10 cellular contexts compared by ENCODE assay signal in the genomic region with DNA sequence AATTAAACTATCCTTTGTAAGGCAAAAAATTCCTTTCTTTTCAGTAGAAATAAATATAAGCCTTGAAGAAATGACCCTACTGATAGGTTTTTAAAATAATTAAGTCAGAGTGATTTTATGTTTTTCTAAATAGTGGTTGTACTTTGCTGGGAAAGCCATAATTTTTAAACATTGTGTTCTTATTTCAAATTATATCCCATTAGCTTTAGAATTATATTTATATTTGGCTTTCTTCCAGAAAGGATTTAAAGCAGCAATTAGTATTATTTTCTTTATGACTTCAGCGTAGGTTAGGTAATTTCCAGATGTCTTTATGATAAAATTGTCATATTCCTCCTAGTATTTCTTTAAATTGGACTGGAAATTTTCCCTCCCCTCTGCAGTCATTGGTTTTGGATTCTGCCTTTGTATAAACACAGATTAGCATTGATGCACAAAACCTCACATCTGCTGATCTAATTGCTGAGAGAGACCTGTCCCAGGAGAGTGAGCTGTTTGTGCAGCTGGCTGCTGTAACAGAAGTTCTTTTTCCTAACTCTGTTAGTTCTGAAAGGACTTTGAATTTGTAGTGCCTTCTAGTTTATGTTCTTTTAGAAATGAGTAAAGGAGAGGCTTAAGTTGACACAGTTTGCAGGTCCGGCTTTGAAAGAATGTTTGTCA. TPM values are rescaled to one million over a fixed set of nuclear protein-coding genes. Genes with fewer than 3 reads are reported as not detected.
DNase-seq lines count a peak whose midpoint lies in the region; ATAC-seq and TF ChIP-seq lines count a peak whose summit lies in the region.
"Had no signal": no experiment of that assay in that cellular context is flagged by ENCODE, and none has a peak within 500 bp of the region (broad histone marks: within the 10 kb centered on the region; RNA-seq: fewer than 3 reads in every experiment).

No MANE protein-coding gene starts in this region.

- BruUV-seq in OCI-LY7 (replicated peaks; lab: Mats Ljungman, UMichigan): TSS peak; percentile 22

- H3K4me2 ChIP-seq in OCI-LY7 (ENCODE audit: low read length): no peak overlapping the region

- peaks cover 6% of the 10 kb centered on the region for H3K4me1 Mint-ChIP-seq in activated T-cell treated with anti-CD3 and anti-CD28 coated beads, Interleukin-2, amount 50 U/mL, for 72 hours (ENCODE audit: low read depth)
- H3K4me1 Mint-ChIP-seq in type B pancreatic cell (ENCODE audit: unreplicated experiment): peaks cover 22% of the 10 kb centered on the region
- no peaks in the 10 kb centered on the region for H3K4me1 Mint-ChIP-seq in activated naive CD8-positive, alpha-beta T cell treated with anti-CD3 and anti-CD28 coated beads, Interleukin-2, amount 50 U/mL, for 24 hours
- H3K4me1 Mint-ChIP-seq: activated naive CD8-positive, alpha-beta T cell treated with anti-CD3 and anti-CD28 coated beads for 36 hours had no signal

- no peak for ATAC-seq in activated T-cell treated with anti-CD3 and anti-CD28 coated beads, Interleukin-2, amount 50 U/mL, for 72 hours (replicated peaks in 1 of 2)
- ATAC-seq in activated naive CD8-positive, alpha-beta T cell treated with anti-CD3 and anti-CD28 coated beads, Interleukin-2, amount 50 U/mL, for 24 hours: no peak
- no peak for ATAC-seq in GM21737 (IDR thresholded peaks at IDR 0.05; ENCODE audit: unreplicated experiment)

- CTCF ChIA-PET in OCI-LY7 (lab: Charles Lee; ENCODE audit: unreplicated experiment): no interaction called here

- H3K27ac Mint-ChIP-seq in activated T-cell treated with anti-CD3 and anti-CD28 coated beads, Interleukin-2, amount 50 U/mL, for 72 hours: peak overlapping the region; percentile 78
- H3K27ac Mint-ChIP-seq in type B pancreatic cell: peak overlapping the region; percentile 52
- H3K27ac Mint-ChIP-seq in activated naive CD8-positive, alpha-beta T cell treated with anti-CD3 and anti-CD28 coated beads, Interleukin-2, amount 50 U/mL, for 24 hours: no peak overlapping the region
- H3K27ac Mint-ChIP-seq: activated naive CD8-positive, alpha-beta T cell treated with anti-CD3 and anti-CD28 coated beads for 36 hours had no signal

- H3K27ac ChIP-seq in OCI-LY7 (ENCODE audit: low read depth, low read length, poor library complexity, severe bottlenecking): no peak overlapping the region
- H3K27ac ChIP-seq: neutrophil had no signal

- H2AFZ ChIP-seq in OCI-LY7 (ENCODE audit: low read length): no peak overlapping the region

- H3K4me1 ChIP-seq in OCI-LY7 (ENCODE audit: insufficient read depth, low read length, poor library complexity, severe bottlenecking): no peaks in the 10 kb centered on the region

- H3K9me2 ChIP-seq in OCI-LY7 (ENCODE audit: insufficient read depth, low read length): no peaks in the 10 kb centered on the region

- H3K36me3 ChIP-seq in OCI-LY7 (ENCODE audit: insufficient read depth, low read length): peaks cover 82% of the 10 kb centered on the region

- POLR2A ChIA-PET in OCI-LY7 (lab: Charles Lee): no interaction called here

- H3K9me3 ChIP-seq in OCI-LY7 (ENCODE audit: low read length): no peaks in the 10 kb centered on the region
- H3K9me3 ChIP-seq: neutrophil had no signal

- H4K20me1 ChIP-seq in OCI-LY7 (ENCODE audit: insufficient read depth, low read length): no peaks in the 10 kb centered on the region

- peaks cover 6 to 32% of the 10 kb centered on the region in 2 donors for H3K36me3 Mint-ChIP-seq in activated T-cell treated with anti-CD3 and anti-CD28 coated beads, Interleukin-2, amount 50 U/mL, for 72 hours (ENCODE audit: insufficient read depth in 2 of 2)
- peaks cover 39% of the 10 kb centered on the region for H3K36me3 Mint-ChIP-seq in type B pancreatic cell
- H3K36me3 Mint-ChIP-seq in activated naive CD8-positive, alpha-beta T cell treated with anti-CD3 and anti-CD28 coated beads, Interleukin-2, amount 50 U/mL, for 24 hours (ENCODE audit: low read depth): peaks cover 46% of the 10 kb centered on the region

- H3K79me2 ChIP-seq in OCI-LY7 (ENCODE audit: insufficient read depth, low read depth, low read length): no peaks in the 10 kb centered on the region

- no peak overlapping the region for H3K4me3 ChIP-seq in OCI-LY7 (ENCODE audit: low read depth, low read length, poor library complexity, severe bottlenecking)

- H3K9me3 Mint-ChIP-seq in activated T-cell treated with anti-CD3 and anti-CD28 coated beads, Interleukin-2, amount 50 U/mL, for 72 hours: no peaks in the 10 kb centered on the region
- H3K9me3 Mint-ChIP-seq in type B pancreatic cell: no peaks in the 10 kb centered on the region
- no peaks in the 10 kb centered on the region for H3K9me3 Mint-ChIP-seq in activated naive CD8-positive, alpha-beta T cell treated with anti-CD3 and anti-CD28 coated beads, Interleukin-2, amount 50 U/mL, for 24 hours
- H3K9me3 Mint-ChIP-seq: activated naive CD8-positive, alpha-beta T cell treated with anti-CD3 and anti-CD28 coated beads for 36 hours had no signal

- H3K27me3 Mint-ChIP-seq in activated T-cell treated with anti-CD3 and anti-CD28 coated beads, Interleukin-2, amount 50 U/mL, for 72 hours (ENCODE audit: low read depth): no peaks in the 10 kb centered on the region
- H3K27me3 Mint-ChIP-seq in type B pancreatic cell: no peaks in the 10 kb centered on the region
- no peaks in the 10 kb centered on the region for H3K27me3 Mint-ChIP-seq in activated naive CD8-positive, alpha-beta T cell treated with anti-CD3 and anti-CD28 coated beads, Interleukin-2, amount 50 U/mL, for 24 hours
- H3K27me3 Mint-ChIP-seq: activated naive CD8-positive, alpha-beta T cell treated with anti-CD3 and anti-CD28 coated beads for 36 hours had no signal

- no peak for DNase-seq in activated T-cell treated with anti-CD3 and anti-CD28 coated beads, Interleukin-2, amount 50 U/mL, for 72 hours
- no peak for DNase-seq in activated T-cell treated with anti-CD3 and anti-CD28 coated beads, Interleukin-2, amount 50 U/mL, for 48 hours
- DNase-seq in OCI-LY7 (ENCODE audit: low spot score) (no peak), fibroblast of the conjunctiva (ENCODE audit: low read depth) (peak; percentile 57), type B pancreatic cell (ENCODE audit: extremely low spot score, unreplicated experiment) (no peak), RKO (ENCODE audit: low spot score) (no peak)
- DNase-seq in activated naive CD8-positive, alpha-beta T cell treated with anti-CD3 and anti-CD28 coated beads, Interleukin-2, amount 50 U/mL, for 24 hours: no peak
- DNase-seq: activated naive CD8-positive, alpha-beta T cell treated with anti-CD3 and anti-CD28 coated beads for 36 hours had no signal

- H3K4me3 Mint-ChIP-seq in activated T-cell treated with anti-CD3 and anti-CD28 coated beads, Interleukin-2, amount 50 U/mL, for 72 hours: no peak overlapping the region
- H3K4me3 Mint-ChIP-seq in type B pancreatic cell: peak overlapping the region; percentile 21
- no peak overlapping the region for H3K4me3 Mint-ChIP-seq in activated naive CD8-positive, alpha-beta T cell treated with anti-CD3 and anti-CD28 coated beads, Interleukin-2, amount 50 U/mL, for 24 hours
- H3K4me3 Mint-ChIP-seq: activated naive CD8-positive, alpha-beta T cell treated with anti-CD3 and anti-CD28 coated beads for 36 hours had no signal

- intact Hi-C loops in OCI-LY7 (cut with micrococcal nuclease; ENCODE audit: unreplicated experiment): no loop called here

- no peak for TF ChIP-seq CTCF in OCI-LY7 (conservative IDR thresholded peaks at IDR 0.05; ENCODE audit: low read length)
- TF ChIP-seq CTCF in type B pancreatic cell (conservative IDR thresholded peaks at IDR 0.05): no peak

RNA-seq across cellular contexts. Expression of a gene that starts 45.3 kb away (rescaled TPM):
- total RNA-seq in activated T-cell treated with anti-CD3 and anti-CD28 coated beads, Interleukin-2, amount 50 U/mL, for 72 hours: 100 to 1,000 TPM; 581 to 729 TPM
- total RNA-seq in OCI-LY7 (2014; rRNA removed; shearing (Covaris generic)): 215 and 232 TPM in 2 replicates
- total RNA-seq in OCI-LY7 (2022): 423 and 453 TPM in 2 replicates
- 300 and 372 TPM in 2 replicates for total RNA-seq in type B pancreatic cell (ENCODE audit: low replicate concordance)
